In genomic region chr17:17228521-17229279, GRCh38 we compare ENCODE assay signal across 18 cellular contexts. TPM values are rescaled to one million over a fixed set of nuclear protein-coding genes. Genes with fewer than 3 reads are reported as not detected.
DNase-seq lines count a peak whose midpoint lies in the region; ATAC-seq and TF ChIP-seq lines count a peak whose summit lies in the region.
"Had no signal": no experiment of that assay in that cellular context is flagged by ENCODE, and none has a peak within 500 bp of the region (broad histone marks: within the 10 kb centered on the region; RNA-seq: fewer than 3 reads in every experiment).

No MANE protein-coding gene starts in this region.

- no peaks in the 10 kb centered on the region for H3K9me3 ChIP-seq in psoas muscle

- DNase-seq in left ventricle myocardium superior (peak; percentile 53), psoas muscle (peak; percentile 45 to 72), DMS153 treated with DMSO at 0.1 percent for 48 hours (lab: John Stamatoyannopoulos, UW; ENCODE audit: unreplicated experiment) (no peak), RKO (ENCODE audit: low spot score) (no peak), DMS153 (lab: John Stamatoyannopoulos, UW) (no peak)
- DNase-seq: activated CD4-positive, alpha-beta T cell treated with anti-CD3 and anti-CD28 coated beads, Interleukin-2, amount 10 ng/mL, durations not matched to agents 7 days and 5 days; activated gamma-delta T cell treated with Interleukin-2 at 50 U/mL for 16 hours; CD8-positive, alpha-beta T cell; DMS79 treated with DMSO at 0.1 percent for 48 hours; Kasumi-1; mesendoderm; naive thymus-derived CD4-positive, alpha-beta T cell; NCI-H1092; NCI-H510A treated with DMSO at 0.1 percent for 48 hours; SW 1271 had no signal

- no peak overlapping the region for H3K4me3 ChIP-seq in psoas muscle

- WGBS in psoas muscle, 3 donors = 52 to 78% (median 54%) methylated on average over 17 of the region's 17 CpGs

- TF ChIP-seq CTCF in C4-2B (conservative IDR thresholded peaks at IDR 0.05) (no peak), psoas muscle (IDR thresholded peaks at IDR 0.05) (no peak)

- H3K27ac ChIP-seq in C4-2B (peak overlapping the region; percentile 78), angular gyrus (ENCODE audit: low read depth, low read length) (peak overlapping the region; percentile 38), psoas muscle (peak overlapping the region; percentile 60)

- intact Hi-C loops in left ventricle myocardium superior (cut with micrococcal nuclease) (no loop called here), psoas muscle (cut with DNase I) (no loop called here)

- no peaks in the 10 kb centered on the region for H3K27me3 ChIP-seq in psoas muscle (ENCODE audit: insufficient read depth in 3 of 3, low read length in 2 of 3)

- peaks cover 28% of the 10 kb centered on the region for H3K4me1 ChIP-seq in psoas muscle

- peaks cover 3 to 92% of the 10 kb centered on the region in 2 donors for H3K36me3 ChIP-seq in psoas muscle (ENCODE audit: insufficient read depth in 1 of 2, low read depth in 1 of 2)

- ATAC-seq in left ventricle myocardium superior = peak; percentile 39
- ATAC-seq in psoas muscle = peak; percentile 63 to 79 (median 72)
- no peak for ATAC-seq in HG03571 (IDR thresholded peaks at IDR 0.05; ENCODE audit: unreplicated experiment)
- ATAC-seq: CD8-positive, alpha-beta T cell; naive thymus-derived CD4-positive, alpha-beta T cell had no signal

RNA-seq across cellular contexts. Expression of gene FLCN, which starts 8.3 kb away (rescaled TPM):
- total RNA-seq in left ventricle myocardium superior (63.3 TPM), psoas muscle (10 to 100 TPM; 38.7 to 79.4 (median 52.6) TPM)
- polyA plus RNA-seq in psoas muscle = 100 to 1,000 TPM in 1 of 3 donors, 10 to 100 TPM in 2; 42.0 to 106 (median 86.8) TPM

RNA-seq across cellular contexts. Expression of gene PLD6, which starts 22.6 kb away (rescaled TPM):
- total RNA-seq in left ventricle myocardium superior = 11.5 TPM
- total RNA-seq in psoas muscle = 1 to 10 TPM in 3 of 4 donors, under 1 TPM in 1; 0.84 to 5.4 (median 2.7) TPM
- polyA plus RNA-seq in psoas muscle = 1 to 10 TPM; 1.3 to 2.5 (median 2.5) TPM

RNA-seq across cellular contexts. Expression of gene COPS3, which starts 52.3 kb away (rescaled TPM):
- total RNA-seq in left ventricle myocardium superior (89.4 TPM), psoas muscle (100 to 1,000 TPM in 3 of 4 donors, 10 to 100 TPM in 1; 99.8 to 154 (median 131) TPM)
- 100 to 1,000 TPM; 111 to 164 (median 140) TPM for polyA plus RNA-seq in psoas muscle

Comparison
In these comparisons a context has a peak if more than half of its experiments do, and no peak if none do; other contexts are left out.
1. DNase-seq: peak in left ventricle myocardium superior (single experiment) and psoas muscle (2 of 2); none in DMS153 treated with DMSO at 0.1 percent for 48 hours (single experiment), RKO (single experiment) and DMS153 (single experiment).
2. Peak in every context shown above with its lines, with median percentiles within 50 percentile points of each other: H3K27ac ChIP-seq.